1 cellular context compared by ENCODE assay signal in the genomic region with DNA sequence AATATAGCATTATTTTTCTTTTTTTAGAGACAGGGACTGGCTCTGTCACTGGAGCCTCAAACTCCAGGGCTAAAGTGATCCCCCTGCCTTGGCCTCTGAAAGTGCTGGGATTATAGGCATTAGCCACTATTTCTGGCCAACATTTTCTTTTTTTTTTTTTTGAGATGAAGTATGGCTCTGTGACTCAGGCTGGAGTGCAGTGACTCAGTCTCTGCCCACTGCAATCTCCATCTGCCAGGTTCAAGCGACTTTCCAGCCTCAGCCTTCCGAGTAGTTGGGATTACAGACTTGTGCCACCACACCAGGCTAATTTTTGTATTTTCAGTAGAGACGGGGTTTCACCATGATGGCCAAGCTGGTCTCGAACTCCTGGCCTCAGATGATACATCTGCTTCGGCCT.
TF ChIP-seq lines count a peak whose summit lies in the region.

No MANE protein-coding gene starts in this region.

TF ChIP-seq in SK-N-SH, 30 proteins besides CTCF, POLR2A, EP300 and RAD21 (continued from another document):
- TF ChIP-seq FOSL2 (IDR thresholded peaks at IDR 0.05; ENCODE audit: borderline replicate concordance, low read depth) (no peak), SIN3A (IDR thresholded peaks at IDR 0.05; ENCODE audit: borderline replicate concordance, low read depth, low read length) (no peak), EZH2phosphoT487 (IDR thresholded peaks at IDR 0.05; ENCODE audit: borderline replicate concordance, low read depth) (no peak), CHD2 (IDR thresholded peaks at IDR 0.05; ENCODE audit: low read length, partially characterized antibody) (no peak), FOXM1 (IDR thresholded peaks at IDR 0.05; ENCODE audit: low read depth) (no peak), GABPA (IDR thresholded peaks at IDR 0.05; ENCODE audit: low read depth) (no peak), JUND (IDR thresholded peaks at IDR 0.05) (no peak), YY1 (IDR thresholded peaks at IDR 0.05; ENCODE audit: low read depth) (no peak), USF1 (IDR thresholded peaks at IDR 0.05; ENCODE audit: borderline replicate concordance, low read depth) (no peak), FOXJ3 (CRISPR knock-in tag; IDR thresholded peaks at IDR 0.05) (no peak), RFX5 (IDR thresholded peaks at IDR 0.05; ENCODE audit: low read length) (no peak), TEAD4 (IDR thresholded peaks at IDR 0.05; ENCODE audit: borderline replicate concordance, insufficient read depth) (no peak)
- TF ChIP-seq, protein P1, sequence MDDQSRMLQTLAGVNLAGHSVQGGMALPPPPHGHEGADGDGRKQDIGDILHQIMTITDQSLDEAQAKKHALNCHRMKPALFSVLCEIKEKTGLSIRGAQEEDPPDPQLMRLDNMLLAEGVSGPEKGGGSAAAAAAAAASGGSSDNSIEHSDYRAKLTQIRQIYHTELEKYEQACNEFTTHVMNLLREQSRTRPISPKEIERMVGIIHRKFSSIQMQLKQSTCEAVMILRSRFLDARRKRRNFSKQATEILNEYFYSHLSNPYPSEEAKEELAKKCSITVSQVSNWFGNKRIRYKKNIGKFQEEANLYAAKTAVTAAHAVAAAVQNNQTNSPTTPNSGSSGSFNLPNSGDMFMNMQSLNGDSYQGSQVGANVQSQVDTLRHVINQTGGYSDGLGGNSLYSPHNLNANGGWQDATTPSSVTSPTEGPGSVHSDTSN (IDR thresholded peaks at IDR 0.05), result no peak
- TF ChIP-seq, protein P2, sequence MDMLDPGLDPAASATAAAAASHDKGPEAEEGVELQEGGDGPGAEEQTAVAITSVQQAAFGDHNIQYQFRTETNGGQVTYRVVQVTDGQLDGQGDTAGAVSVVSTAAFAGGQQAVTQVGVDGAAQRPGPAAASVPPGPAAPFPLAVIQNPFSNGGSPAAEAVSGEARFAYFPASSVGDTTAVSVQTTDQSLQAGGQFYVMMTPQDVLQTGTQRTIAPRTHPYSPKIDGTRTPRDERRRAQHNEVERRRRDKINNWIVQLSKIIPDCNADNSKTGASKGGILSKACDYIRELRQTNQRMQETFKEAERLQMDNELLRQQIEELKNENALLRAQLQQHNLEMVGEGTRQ (IDR thresholded peaks at IDR 0.05; ENCODE audit: borderline replicate concordance, low read depth, low read length), result no peak
